In the genomic region with DNA sequence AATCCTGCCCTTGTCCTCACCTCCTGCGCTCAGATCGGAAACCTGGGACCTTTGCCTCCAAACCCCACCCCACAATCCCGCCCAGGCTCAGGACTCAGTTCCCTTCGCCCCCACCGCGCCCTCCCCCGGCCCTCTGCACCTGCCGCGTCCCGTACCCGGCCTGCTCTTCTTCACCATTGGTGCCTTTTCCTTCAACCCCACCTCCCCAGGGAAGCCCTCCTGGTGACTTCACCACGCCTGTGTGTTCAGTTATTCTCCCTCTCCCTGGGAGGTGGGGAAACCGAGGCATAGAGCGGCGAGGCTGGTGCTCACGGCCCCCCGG, we compare ENCODE assay signal across 12 cellular contexts. TPM values are rescaled to one million over a fixed set of nuclear protein-coding genes. Genes with fewer than 3 reads are reported as not detected.
DNase-seq lines count a peak whose midpoint lies in the region; ATAC-seq and TF ChIP-seq lines count a peak whose summit lies in the region.
"Had no signal": no experiment of that assay in that cellular context is flagged by ENCODE, and none has a peak within 500 bp of the region (broad histone marks: within the 10 kb centered on the region; RNA-seq: fewer than 3 reads in every experiment).

No MANE protein-coding gene starts in this region.

- H3K4me1 ChIP-seq in colonic mucosa (peaks cover 5% of the 10 kb centered on the region), thoracic aorta (ENCODE audit: control insufficient read depth in 1 of 2, low read depth in 2 of 2) (peaks cover 3 to 6% of the 10 kb centered on the region in 2 donors)
- H3K4me1 ChIP-seq: prostate gland had no signal

- no peak for DNase-seq in activated T-cell treated with anti-CD3 and anti-CD28 coated beads, Interleukin-2, amount 50 U/mL, for 4 hours
- no peak for DNase-seq in activated T-cell treated with anti-CD3 and anti-CD28 coated beads for 4 hours
- peak; percentile 59 for DNase-seq in NCI-H69 (lab: John Stamatoyannopoulos, UW)
- DNase-seq in colonic mucosa, result no peak
- DNase-seq in thoracic aorta (ENCODE audit: low spot score), result no peak
- no peak for DNase-seq in activated naive CD4-positive, alpha-beta T cell treated with anti-CD3 and anti-CD28 coated beads, Interleukin-2, amount 50 U/mL, for 16 hours
- no peak for DNase-seq in CD1c-positive myeloid dendritic cell (ENCODE audit: extremely low spot score)
- no peak for DNase-seq in D341Med (ENCODE audit: low spot score)
- DNase-seq: NCI-H774 had no signal

- H3K27me3 Mint-ChIP-seq in activated T-cell treated with anti-CD3 and anti-CD28 coated beads, Interleukin-2, amount 50 U/mL, for 4 hours (ENCODE audit: low read depth), result peaks cover 57% of the 10 kb centered on the region

- peak overlapping the region; percentile 9 for H3K4me3 ChIP-seq in colonic mucosa
- H3K4me3 ChIP-seq in thoracic aorta, result peak overlapping the region; percentile 26
- H3K4me3 ChIP-seq: adrenal gland, prostate gland had no signal

- H3K36me3 ChIP-seq in colonic mucosa (no peaks in the 10 kb centered on the region), thoracic aorta (no peaks in the 10 kb centered on the region)
- H3K36me3 ChIP-seq: adrenal gland, prostate gland had no signal

- H3K9me3 Mint-ChIP-seq in activated T-cell treated with anti-CD3 and anti-CD28 coated beads, Interleukin-2, amount 50 U/mL, for 4 hours, result no peaks in the 10 kb centered on the region

- no peak overlapping the region for H3K4me3 Mint-ChIP-seq in activated T-cell treated with anti-CD3 and anti-CD28 coated beads, Interleukin-2, amount 50 U/mL, for 4 hours

- intact Hi-C loops in colonic mucosa (cut with DNase I), result loop anchor here (2.0 to 5.0 kb wide), 2 partner anchors 96 to 125 kb away; no protein-coding TSS in a partner anchor

- peaks cover 12% of the 10 kb centered on the region for H3K4me1 Mint-ChIP-seq in activated T-cell treated with anti-CD3 and anti-CD28 coated beads, Interleukin-2, amount 50 U/mL, for 4 hours (ENCODE audit: low read depth)

- no peak overlapping the region for H3K27ac ChIP-seq in colonic mucosa
- no peak overlapping the region for H3K27ac ChIP-seq in thoracic aorta
- H3K27ac ChIP-seq: adrenal gland, C4-2B, prostate gland had no signal

- H3K36me3 Mint-ChIP-seq in activated T-cell treated with anti-CD3 and anti-CD28 coated beads, Interleukin-2, amount 50 U/mL, for 4 hours (ENCODE audit: insufficient read depth), result no peaks in the 10 kb centered on the region

- TF ChIP-seq CTCF in colonic mucosa (IDR thresholded peaks at IDR 0.05), result no peak
- TF ChIP-seq CTCF in thoracic aorta (IDR thresholded peaks at IDR 0.05), result no peak

- H3K9me3 ChIP-seq in colonic mucosa (no peaks in the 10 kb centered on the region), thoracic aorta (no peaks in the 10 kb centered on the region)
- H3K9me3 ChIP-seq: adrenal gland, prostate gland had no signal

- peaks cover 47% of the 10 kb centered on the region for H3K27me3 ChIP-seq in colonic mucosa
- H3K27me3 ChIP-seq in thoracic aorta (replicated peaks; ENCODE audit: insufficient read depth), result peaks cover 7% of the 10 kb centered on the region

- peak; percentile 25 to 53 for ATAC-seq in activated T-cell treated with anti-CD3 and anti-CD28 coated beads, Interleukin-2, amount 50 U/mL, for 4 hours
- ATAC-seq in thoracic aorta (ENCODE audit: insufficient number of reproducible peaks, low FRiP score, low read depth), result no peak

- no peak overlapping the region for H3K9ac ChIP-seq in colonic mucosa (ENCODE audit: low read depth in 2 of 2, low read length in 2 of 2)

RNA-seq across cellular contexts. Expression of a gene that starts 19.3 kb away (rescaled TPM):
- total RNA-seq in activated T-cell treated with anti-CD3 and anti-CD28 coated beads, Interleukin-2, amount 50 U/mL, for 4 hours, result 100 to 1,000 TPM; 144 to 184 (median 153) TPM
- total RNA-seq in colonic mucosa (100 to 1,000 TPM in 1 of 2 donors, 10 to 100 TPM in 1; 64.2 to 114 TPM), thoracic aorta (10 to 100 TPM; 46.0 to 52.5 TPM)
